Comparison of ENCODE assay signal across 1 cellular context in genomic region chr10:71842856-71843530, GRCh38.
TF ChIP-seq lines count a peak whose summit lies in the region.

No MANE protein-coding gene starts in this region.

TF ChIP-seq in IMR-90, 13 proteins besides CTCF, POLR2A, EP300 and RAD21:
- no peak for TF ChIP-seq RFX5 (IDR thresholded peaks at IDR 0.05; ENCODE audit: low read depth, low read length)
- TF ChIP-seq MXI1 (IDR thresholded peaks at IDR 0.05; ENCODE audit: borderline replicate concordance, low read depth, low read length) = no peak
- no peak for TF ChIP-seq MAFK (IDR thresholded peaks at IDR 0.05; ENCODE audit: low read depth, low read length)
- TF ChIP-seq FOS (IDR thresholded peaks at IDR 0.05; ENCODE audit: low read depth, low read length) = no peak
- TF ChIP-seq RCOR1 (IDR thresholded peaks at IDR 0.05; ENCODE audit: insufficient replicate concordance, low read length) = no peak
- no peak for TF ChIP-seq NFE2L2 (IDR thresholded peaks at IDR 0.05; ENCODE audit: low read depth, low read length)
- no peak for TF ChIP-seq SMC3 (IDR thresholded peaks at IDR 0.05; ENCODE audit: low read depth, low read length)
- TF ChIP-seq CEBPB (IDR thresholded peaks at IDR 0.05; ENCODE audit: low read depth, low read length) = no peak
- TF ChIP-seq CHD1 (IDR thresholded peaks at IDR 0.05; ENCODE audit: low read depth, low read length) = no peak
- TF ChIP-seq BHLHE40 (IDR thresholded peaks at IDR 0.05; ENCODE audit: low read depth, low read length) = no peak
- TF ChIP-seq ELK1 (IDR thresholded peaks at IDR 0.05; ENCODE audit: borderline replicate concordance, low read depth, low read length) = no peak
- no peak for TF ChIP-seq USF2 (IDR thresholded peaks at IDR 0.05; ENCODE audit: low read depth, low read length)
TF ChIP-seq in IMR-90: peak in this region for 0.
